Comparison of ENCODE assay signal across 14 cellular contexts in genomic region chr10:103188853-103189252, GRCh38. TPM values are rescaled to one million over a fixed set of nuclear protein-coding genes. Genes with fewer than 3 reads are reported as not detected.
A peak's percentile ranks its signal among the peaks of the same experiment; 100 is the strongest.
DNase-seq lines count a peak whose midpoint lies in the region; ATAC-seq and TF ChIP-seq lines count a peak whose summit lies in the region.
"Had no signal": no experiment of that assay in that cellular context is flagged by ENCODE, and none has a peak within 500 bp of the region (broad histone marks: within the 10 kb centered on the region; RNA-seq: fewer than 3 reads in every experiment).

No MANE protein-coding gene starts in this region.

- H2BK5ac ChIP-seq in H9 (ENCODE audit: insufficient read length, low read length) (no peak overlapping the region), mesenchymal stem cell (ENCODE audit: low read depth, low read length, poor library complexity, severe bottlenecking) (no peak overlapping the region)

- H3K4ac ChIP-seq in H9 (ENCODE audit: low read depth, low read length) (no peak overlapping the region), mesenchymal stem cell (ENCODE audit: low read depth in 1 of 2, low read length in 2 of 2) (no peak overlapping the region)

- no peak overlapping the region for H2BK15ac ChIP-seq in H9 (ENCODE audit: low read depth, low read length)
- H2BK15ac ChIP-seq in mesenchymal stem cell (ENCODE audit: low read depth, poor library complexity, severe bottlenecking): no peak overlapping the region

- H3K4me1 Mint-ChIP-seq in H9: peaks cover 36 to 51% of the 10 kb centered on the region in 2 experiments
- peaks cover 40% of the 10 kb centered on the region for H3K4me1 Mint-ChIP-seq in activated CD8-positive, alpha-beta memory T cell treated with anti-CD3 and anti-CD28 coated beads, Interleukin-2, amount 10 ng/mL, durations not matched to agents 7 days and 5 days
- peaks cover 61% of the 10 kb centered on the region for H3K4me1 Mint-ChIP-seq in activated naive CD4-positive, alpha-beta T cell treated with anti-CD3 and anti-CD28 coated beads for 36 hours (ENCODE audit: low read depth)

- no peak for TF ChIP-seq POLR2A in suprapubic skin (IDR thresholded peaks at IDR 0.05)

- H3K4me3 Mint-ChIP-seq in H9: no peak overlapping the region
- no peak overlapping the region for H3K4me3 Mint-ChIP-seq in activated CD8-positive, alpha-beta memory T cell treated with anti-CD3 and anti-CD28 coated beads, Interleukin-2, amount 10 ng/mL, durations not matched to agents 7 days and 5 days
- no peak overlapping the region for H3K4me3 Mint-ChIP-seq in activated naive CD4-positive, alpha-beta T cell treated with anti-CD3 and anti-CD28 coated beads for 36 hours

- ATAC-seq in activated CD8-positive, alpha-beta memory T cell treated with anti-CD3 and anti-CD28 coated beads, Interleukin-2, amount 10 ng/mL, durations not matched to agents 7 days and 5 days: no peak
- ATAC-seq: K562 had no signal

- H3K79me2 ChIP-seq in H9 (ENCODE audit: insufficient read depth, low read length): peaks cover 36% of the 10 kb centered on the region; the same call in 1 of the 2 replicates

- H3K9ac ChIP-seq in H9 (ENCODE audit: extremely low read depth, insufficient read length, low read length) (no peak overlapping the region), mesenchymal stem cell (ENCODE audit: low read length) (peak overlapping the region; percentile 59)

- TF ChIP-seq EP300 in suprapubic skin (IDR thresholded peaks at IDR 0.05): no peak

- no peak overlapping the region for H3K27ac ChIP-seq in H9 (ENCODE audit: insufficient read length, low read depth, low read length)
- no peak overlapping the region for H3K27ac ChIP-seq in mesenchymal stem cell (ENCODE audit: low read length, poor library complexity, severe bottlenecking)
- H3K27ac ChIP-seq in suprapubic skin: peak overlapping the region; percentile 7

- H3K27me3 Mint-ChIP-seq in H9 (ENCODE audit: low read depth): peaks cover 7% of the 10 kb centered on the region
- no peaks in the 10 kb centered on the region for H3K27me3 Mint-ChIP-seq in activated CD8-positive, alpha-beta memory T cell treated with anti-CD3 and anti-CD28 coated beads, Interleukin-2, amount 10 ng/mL, durations not matched to agents 7 days and 5 days
- H3K27me3 Mint-ChIP-seq in activated naive CD4-positive, alpha-beta T cell treated with anti-CD3 and anti-CD28 coated beads for 36 hours (ENCODE audit: low read depth): no peaks in the 10 kb centered on the region

- WGBS in H9 (ENCODE audit: extremely low coverage, insufficient read length, low lambda C conversion rate): no CpG with 5 or more reads among the region's 6 CpGs
- 93% methylated on average over 6 of the region's 6 CpGs for WGBS in mesenchymal stem cell
- WGBS in suprapubic skin: 54% methylated on average over 6 of the region's 6 CpGs

- H3K27ac Mint-ChIP-seq in H9: peak overlapping the region in 2 of 3 experiments; percentile 65 to 71; a peak in 3 of 7 replicates
- H3K27ac Mint-ChIP-seq in activated CD8-positive, alpha-beta memory T cell treated with anti-CD3 and anti-CD28 coated beads, Interleukin-2, amount 10 ng/mL, durations not matched to agents 7 days and 5 days: no peak overlapping the region
- H3K27ac Mint-ChIP-seq in activated naive CD4-positive, alpha-beta T cell treated with anti-CD3 and anti-CD28 coated beads for 36 hours: no peak overlapping the region

- TF ChIP-seq CTCF in H9 (conservative IDR thresholded peaks at IDR 0.05): no peak
- no peak for TF ChIP-seq CTCF in suprapubic skin (IDR thresholded peaks at IDR 0.05)

- no peaks in the 10 kb centered on the region; a peak in 1 of 5 replicates for H3K9me3 Mint-ChIP-seq in H9
- H3K9me3 Mint-ChIP-seq in activated CD8-positive, alpha-beta memory T cell treated with anti-CD3 and anti-CD28 coated beads, Interleukin-2, amount 10 ng/mL, durations not matched to agents 7 days and 5 days (ENCODE audit: low read depth): no peaks in the 10 kb centered on the region
- no peaks in the 10 kb centered on the region for H3K9me3 Mint-ChIP-seq in activated naive CD4-positive, alpha-beta T cell treated with anti-CD3 and anti-CD28 coated beads for 36 hours

- H3K18ac ChIP-seq in H9 (ENCODE audit: insufficient read length, low read depth, low read length) (no peak overlapping the region), mesenchymal stem cell (ENCODE audit: low read depth in 1 of 2, low read length in 2 of 2) (no peak overlapping the region)

- no peak overlapping the region for H3T11ph ChIP-seq in H9 (ENCODE audit: low read length)

- no peak overlapping the region for H2AK5ac ChIP-seq in H9 (ENCODE audit: insufficient read length, low read length)
- H2AK5ac ChIP-seq in mesenchymal stem cell (ENCODE audit: low read length, severe bottlenecking): no peak overlapping the region

- peaks cover 6 to 12% of the 10 kb centered on the region in 2 experiments for H3K36me3 ChIP-seq in mesenchymal stem cell (ENCODE audit: control insufficient read depth in 1 of 2, insufficient read depth in 2 of 2, low read depth in 1 of 2, low read length in 2 of 2)
- H3K36me3 ChIP-seq in suprapubic skin: peaks cover 4% of the 10 kb centered on the region

- peak overlapping the region in 1 of 2 experiments; percentile 46 for H3K4me3 ChIP-seq in mesenchymal stem cell (ENCODE audit: insufficient read depth in 1 of 2, low read depth in 1 of 2, low read length in 2 of 2)
- H3K4me3 ChIP-seq in suprapubic skin: no peak overlapping the region
- H3K4me3 ChIP-seq: K562 had no signal

- H3K27me3 ChIP-seq in H9 (ENCODE audit: insufficient read depth, low read length) (no peaks in the 10 kb centered on the region), mesenchymal stem cell (ENCODE audit: control insufficient read depth in 1 of 2, insufficient read depth in 1 of 2, low read length in 2 of 2) (no peaks in the 10 kb centered on the region), suprapubic skin (no peaks in the 10 kb centered on the region)

- H2BK12ac ChIP-seq in H9 (ENCODE audit: insufficient read length, low read depth, low read length) (no peak overlapping the region), mesenchymal stem cell (ENCODE audit: low read length in 2 of 2) (no peak overlapping the region)

- H4K20me1 ChIP-seq in H9 (ENCODE audit: control insufficient read depth, insufficient read depth, insufficient read length): no peaks in the 10 kb centered on the region

- H3K4me1 ChIP-seq in H9 (ENCODE audit: insufficient read depth, low read length) (peaks cover 7% of the 10 kb centered on the region), mesenchymal stem cell (ENCODE audit: control insufficient read depth, insufficient read depth, low read depth, low read length) (peaks cover 13% of the 10 kb centered on the region), suprapubic skin (peaks cover 75% of the 10 kb centered on the region)

- no peak overlapping the region for H4K5ac ChIP-seq in H9 (ENCODE audit: insufficient read length, low read depth, low read length)

- H3K4me2 ChIP-seq in H9 (ENCODE audit: insufficient read depth, insufficient read length, low read length) (no peak overlapping the region), mesenchymal stem cell (ENCODE audit: low read length, poor library complexity, severe bottlenecking) (no peak overlapping the region)

- no peak overlapping the region for H2BK20ac ChIP-seq in H9 (ENCODE audit: low read depth, low read length, poor library complexity, severe bottlenecking)

- no peaks in the 10 kb centered on the region; a peak in 3 of 7 replicates for H3K36me3 Mint-ChIP-seq in H9 (ENCODE audit: insufficient read depth in 1 of 3, low read depth in 3 of 3)
- H3K36me3 Mint-ChIP-seq in activated CD8-positive, alpha-beta memory T cell treated with anti-CD3 and anti-CD28 coated beads, Interleukin-2, amount 10 ng/mL, durations not matched to agents 7 days and 5 days: peaks cover 16% of the 10 kb centered on the region
- peaks cover 9% of the 10 kb centered on the region for H3K36me3 Mint-ChIP-seq in activated naive CD4-positive, alpha-beta T cell treated with anti-CD3 and anti-CD28 coated beads for 36 hours (ENCODE audit: low read depth)

- H4K91ac ChIP-seq in H9 (ENCODE audit: insufficient read length, low read depth, low read length): no peak overlapping the region
- H4K91ac ChIP-seq in mesenchymal stem cell (ENCODE audit: low read length): no peak overlapping the region

- H2BK120ac ChIP-seq in H9 (ENCODE audit: low read depth, low read length, poor library complexity, severe bottlenecking) (no peak overlapping the region), mesenchymal stem cell (ENCODE audit: low read depth, low read length) (no peak overlapping the region)

- peaks cover 9% of the 10 kb centered on the region for H3K23me2 ChIP-seq in H9 (ENCODE audit: insufficient read length, low read depth, low read length, poor library complexity, severe bottlenecking)

- H2AFZ ChIP-seq in H9 (ENCODE audit: low read length) (no peak overlapping the region), mesenchymal stem cell (ENCODE audit: low read depth, low read length) (no peak overlapping the region)

- H4K8ac ChIP-seq in H9 (replicated peaks; ENCODE audit: insufficient read length, low read depth, low read length): no peak overlapping the region
- H4K8ac ChIP-seq in mesenchymal stem cell (ENCODE audit: low read length): no peak overlapping the region

- H3K14ac ChIP-seq in H9 (ENCODE audit: insufficient read depth, low read length) (no peak overlapping the region), mesenchymal stem cell (ENCODE audit: low read length in 2 of 2) (no peak overlapping the region)

- no peaks in the 10 kb centered on the region for H3K9me3 ChIP-seq in H9 (ENCODE audit: control insufficient read depth, low read depth, low read length)
- no peaks in the 10 kb centered on the region for H3K9me3 ChIP-seq in mesenchymal stem cell (ENCODE audit: control insufficient read depth, low read length)
- H3K9me3 ChIP-seq in suprapubic skin: no peaks in the 10 kb centered on the region

- DNase-seq in H9: no peak
- DNase-seq in astrocyte of the hippocampus (ENCODE audit: low read depth, low spot score): peak; percentile 35
- no peak for DNase-seq in mesenchymal stem cell
- DNase-seq in suprapubic skin (ENCODE audit: low spot score in 2 of 2): no peak
- DNase-seq in activated CD8-positive, alpha-beta memory T cell treated with anti-CD3 and anti-CD28 coated beads, Interleukin-2, amount 10 ng/mL, durations not matched to agents 7 days and 5 days: no peak
- no peak for DNase-seq in activated naive CD4-positive, alpha-beta T cell treated with anti-CD3 and anti-CD28 coated beads for 36 hours
- no peak for DNase-seq in DMS79 treated with DMSO at 0.1 percent for 48 hours (lab: John Stamatoyannopoulos, UW)
- DNase-seq: activated CD4-positive, alpha-beta T cell treated with anti-CD3 and anti-CD28 coated beads, Interleukin-2, amount 50 U/mL, for 4 hours; NCI-H2081 treated with DMSO at 0.1 percent for 48 hours had no signal

- H3K79me1 ChIP-seq in H9 (ENCODE audit: insufficient read depth, low read depth, low read length, poor library complexity, severe bottlenecking) (peaks cover 16% of the 10 kb centered on the region), mesenchymal stem cell (replicated peaks; ENCODE audit: low read length, poor library complexity, severe bottlenecking) (no peaks in the 10 kb centered on the region)

- intact Hi-C loops in activated naive CD4-positive, alpha-beta T cell treated with anti-CD3 and anti-CD28 coated beads for 36 hours (cut with micrococcal nuclease): no loop called here

- CTCF ChIA-PET in activated CD8-positive, alpha-beta memory T cell treated with anti-CD3 and anti-CD28 coated beads, Interleukin-2, amount 10 ng/mL, durations not matched to agents 7 days and 5 days (lab: Charles Lee): interaction anchor here (0.7 kb wide), 2 partner anchors 183 to 377 kb away, joined by 3 read pairs; no protein-coding TSS in a partner anchor
- CTCF ChIA-PET in activated naive CD4-positive, alpha-beta T cell treated with anti-CD3 and anti-CD28 coated beads for 36 hours (lab: Charles Lee): no interaction called here

- no peak overlapping the region for H3K23ac ChIP-seq in H9 (ENCODE audit: insufficient read length, low read depth, low read length)
- H3K23ac ChIP-seq in mesenchymal stem cell (ENCODE audit: low read length in 2 of 2): no peak overlapping the region

- H3K56ac ChIP-seq in H9 (ENCODE audit: insufficient read length, low read depth, low read length): no peak overlapping the region

RNA-seq across cellular contexts. Expression of gene NT5C2, which starts 4.2 kb away (rescaled TPM):
- total RNA-seq in H9 (2021): 64.4 and 69.6 TPM in 2 replicates
- 52.2 TPM for polyA plus RNA-seq in mesenchymal stem cell (2013, experiment 1 of 2)
- 52.9 TPM for polyA plus RNA-seq in mesenchymal stem cell (2013, experiment 2 of 2)
- total RNA-seq in suprapubic skin: 10 to 100 TPM; 28.4 to 51.5 (median 33.2) TPM
- total RNA-seq in activated CD8-positive, alpha-beta memory T cell treated with anti-CD3 and anti-CD28 coated beads, Interleukin-2, amount 10 ng/mL, durations not matched to agents 7 days and 5 days: 10 to 100 TPM; 64.4 to 64.9 TPM
- total RNA-seq in activated naive CD4-positive, alpha-beta T cell treated with anti-CD3 and anti-CD28 coated beads for 36 hours: 10 to 100 TPM; 39.3 to 44.3 TPM

RNA-seq across cellular contexts. Expression of gene RPEL1, which starts 56.8 kb away (rescaled TPM):
- total RNA-seq in H9 (2021) (0.13 TPM in 1 of 2 replicates, not detected in the other), suprapubic skin (not detected)
- polyA plus RNA-seq in mesenchymal stem cell (2013, experiment 1 of 2): not detected
- not detected for polyA plus RNA-seq in mesenchymal stem cell (2013, experiment 2 of 2)
- not detected for total RNA-seq in activated CD8-positive, alpha-beta memory T cell treated with anti-CD3 and anti-CD28 coated beads, Interleukin-2, amount 10 ng/mL, durations not matched to agents 7 days and 5 days
- total RNA-seq in activated naive CD4-positive, alpha-beta T cell treated with anti-CD3 and anti-CD28 coated beads for 36 hours: under 1 TPM in 1 of 2 experiments, not detected in 1; 0.17 TPM
- total RNA-seq: glomerular endothelial cell; H1; liver; T-helper 2 cell treated with Interferon-gamma antibody and Interleukin-4, amounts not matched to agents 100 ng/mL and 5 ng/mL, for 36 hours had no signal
- polyA plus RNA-seq: liver had no signal

Comparison
In these comparisons a context has a peak if more than half of its experiments do, and no peak if none do; other contexts are left out.
1. H3K27ac Mint-ChIP-seq: peak in H9 (2 of 3); none in activated CD8-positive, alpha-beta memory T cell treated with anti-CD3 and anti-CD28 coated beads, Interleukin-2, amount 10 ng/mL, durations not matched to agents 7 days and 5 days (single experiment) and activated naive CD4-positive, alpha-beta T cell treated with anti-CD3 and anti-CD28 coated beads for 36 hours (single experiment).